ENCODE assay signal across 19 cellular contexts in the genomic region with DNA sequence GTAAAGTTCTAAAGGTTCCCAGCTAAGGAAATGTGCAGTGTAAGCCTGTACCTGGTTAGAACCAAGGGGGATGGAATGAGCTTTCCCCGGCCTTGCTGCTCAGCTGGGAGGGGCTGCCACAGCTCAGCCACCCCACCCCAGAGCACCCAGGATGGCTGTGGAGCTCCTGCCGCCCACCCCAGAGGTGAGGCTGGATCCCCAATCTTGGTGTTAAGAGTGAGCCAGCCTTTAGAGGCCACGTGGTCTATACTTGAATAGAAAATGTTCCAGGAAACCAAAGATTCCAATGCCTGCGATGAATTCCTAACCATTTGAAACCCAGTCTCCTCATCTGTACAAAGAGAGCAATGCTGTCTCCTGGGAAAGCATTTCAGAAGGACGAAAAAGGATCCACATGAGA. TPM values are rescaled to one million over a fixed set of nuclear protein-coding genes. Genes with fewer than 3 reads are reported as not detected.
DNase-seq lines count a peak whose midpoint lies in the region; ATAC-seq and TF ChIP-seq lines count a peak whose summit lies in the region.
"Had no signal": no experiment of that assay in that cellular context is flagged by ENCODE, and none has a peak within 500 bp of the region (broad histone marks: within the 10 kb centered on the region; RNA-seq: fewer than 3 reads in every experiment).

No MANE protein-coding gene starts in this region.

- no peaks in the 10 kb centered on the region for H3K9me3 ChIP-seq in muscle layer of colon (ENCODE audit: low read length)
- H3K9me3 ChIP-seq: A549 had no signal

- intact Hi-C loops in Right ventricle myocardium superior (cut with DNase I): no loop called here
- intact Hi-C loops in Right ventricle myocardium inferior (cut with DNase I): no loop called here

- H3K27ac Mint-ChIP-seq in type B pancreatic cell: no peak overlapping the region
- H3K27ac Mint-ChIP-seq: CD4-positive, alpha-beta T cell; IgD-negative memory B cell had no signal

- no peaks in the 10 kb centered on the region for H3K27me3 Mint-ChIP-seq in type B pancreatic cell
- H3K27me3 Mint-ChIP-seq: CD4-positive, alpha-beta T cell had no signal

- no peak overlapping the region for H3K4me3 Mint-ChIP-seq in type B pancreatic cell
- H3K4me3 Mint-ChIP-seq: CD4-positive, alpha-beta T cell; H9; IgD-negative memory B cell had no signal

- peaks cover 7% of the 10 kb centered on the region for H3K4me1 Mint-ChIP-seq in type B pancreatic cell (ENCODE audit: unreplicated experiment)
- H3K4me1 Mint-ChIP-seq: IgD-negative memory B cell had no signal

- H3K27me3 ChIP-seq in muscle layer of colon (ENCODE audit: control insufficient read depth in 1 of 2, insufficient read depth in 2 of 2, low read length in 2 of 2) (no peaks in the 10 kb centered on the region), rectal smooth muscle tissue (ENCODE audit: control insufficient read depth, insufficient read depth, low read length) (no peaks in the 10 kb centered on the region)

- H3K36me3 ChIP-seq in muscle layer of colon (ENCODE audit: insufficient read depth, low read length): no peaks in the 10 kb centered on the region
- H3K36me3 ChIP-seq in rectal smooth muscle tissue (ENCODE audit: control insufficient read depth, insufficient read depth, low read length): no peaks in the 10 kb centered on the region

- H3K9me3 Mint-ChIP-seq in type B pancreatic cell: peaks cover 13% of the 10 kb centered on the region
- H3K9me3 Mint-ChIP-seq: CD4-positive, alpha-beta T cell had no signal

- peak overlapping the region; percentile 27 for H3K27ac ChIP-seq in muscle layer of colon (ENCODE audit: low read depth, low read length)
- peak overlapping the region; percentile 8 for H3K27ac ChIP-seq in rectal smooth muscle tissue (ENCODE audit: low read depth, low read length)
- H3K27ac ChIP-seq: 22Rv1, A549, C4-2B had no signal

- H3K36me3 Mint-ChIP-seq in type B pancreatic cell: peaks cover 8% of the 10 kb centered on the region
- H3K36me3 Mint-ChIP-seq: IgD-negative memory B cell had no signal

- no peak overlapping the region for H3K4me3 ChIP-seq in muscle layer of colon (ENCODE audit: low read depth in 1 of 2, low read length in 2 of 2)
- no peak overlapping the region for H3K4me3 ChIP-seq in rectal smooth muscle tissue (ENCODE audit: low read length)
- H3K4me3 ChIP-seq: A549 had no signal

- no peak overlapping the region for H3K9ac ChIP-seq in muscle layer of colon (ENCODE audit: low read length)
- no peak overlapping the region for H3K9ac ChIP-seq in rectal smooth muscle tissue (ENCODE audit: low read length)

- H3K4me1 ChIP-seq in muscle layer of colon (ENCODE audit: insufficient read depth, low read length): peaks cover 36% of the 10 kb centered on the region
- H3K4me1 ChIP-seq in rectal smooth muscle tissue (ENCODE audit: control insufficient read depth, insufficient read depth, low read length): peaks cover 7% of the 10 kb centered on the region

- TF ChIP-seq CTCF in type B pancreatic cell (conservative IDR thresholded peaks at IDR 0.05): no peak
- no peak for TF ChIP-seq CTCF in GM13977 (IDR thresholded peaks at IDR 0.05; ENCODE audit: extremely low read depth, insufficient read depth, missing control alignments)

- DNase-seq in Right ventricle myocardium superior (no peak), Right ventricle myocardium inferior (ENCODE audit: missing footprints) (no peak), type B pancreatic cell (ENCODE audit: extremely low spot score, unreplicated experiment) (peak; percentile 36), GM13977 (ENCODE audit: low spot score) (no peak)
- DNase-seq: AML-193; CD4-positive, alpha-beta T cell; DMS153; DMS79; GDM1; H9 had no signal

- in situ Hi-C loops in GM13977 (cut with MboI; ENCODE audit: low pct_unique_long_range_greater_than_20kb, low sequenced_read_pairs, unreplicated experiment): no loop called here

- peak; percentile 12 for ATAC-seq in Right ventricle myocardium superior (ENCODE audit: poor library complexity)
- ATAC-seq in Right ventricle myocardium inferior: no peak
- no peak for ATAC-seq in HG03097 (IDR thresholded peaks at IDR 0.05; ENCODE audit: low FRiP score, unreplicated experiment)
- ATAC-seq in HG03139 (IDR thresholded peaks at IDR 0.05; ENCODE audit: unreplicated experiment): no peak
- ATAC-seq: A549, HepG2 had no signal

RNA-seq across cellular contexts. Expression of a gene that starts 16.5 kb away (rescaled TPM):
- total RNA-seq in Right ventricle myocardium superior: 29.1 TPM
- total RNA-seq in Right ventricle myocardium inferior: 28.3 TPM
- 22.6 and 23.1 TPM in 2 replicates for total RNA-seq in type B pancreatic cell (ENCODE audit: low replicate concordance)
